Comparison of ENCODE assay signal across 18 cellular contexts in the genomic region with DNA sequence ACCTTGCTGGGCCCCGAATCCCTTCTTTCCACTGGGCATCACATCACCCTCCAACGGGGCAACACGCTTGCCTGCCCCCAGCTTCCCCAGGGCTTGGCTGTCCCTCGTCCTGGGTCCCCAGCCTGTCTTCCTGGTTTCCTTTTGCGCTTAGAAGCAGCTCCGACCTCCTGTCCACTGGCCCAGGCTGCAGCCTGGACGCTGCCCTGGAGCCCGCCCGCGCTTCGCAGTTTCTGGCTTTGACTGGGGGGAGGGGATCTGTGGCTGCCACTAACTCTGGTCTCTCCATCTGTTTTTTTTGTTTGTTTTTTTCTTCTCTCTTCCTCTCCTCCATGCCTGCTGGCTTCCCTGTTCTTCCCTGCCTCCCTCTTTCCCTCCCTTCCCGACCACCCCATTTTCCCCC. TPM values are rescaled to one million over a fixed set of nuclear protein-coding genes. Genes with fewer than 3 reads are reported as not detected.
DNase-seq lines count a peak whose midpoint lies in the region; ATAC-seq and TF ChIP-seq lines count a peak whose summit lies in the region.
"Had no signal": no experiment of that assay in that cellular context is flagged by ENCODE, and none has a peak within 500 bp of the region (broad histone marks: within the 10 kb centered on the region; RNA-seq: fewer than 3 reads in every experiment).

No MANE protein-coding gene starts in this region.

- DNase-seq in CD8-positive, alpha-beta T cell = no peak
- DNase-seq in iPS-NIHi7 (ENCODE audit: extremely low spot score) (peak; percentile 13), progenitor cell of endocrine pancreas (ENCODE audit: low spot score, unreplicated experiment) (no peak), Calu3 (no peak), T-helper 9 cell (no peak), activated gamma-delta T cell treated with Interleukin-2 at 50 U/mL for 16 hours (no peak)
- DNase-seq: activated CD4-positive, alpha-beta T cell treated with anti-CD3 and anti-CD28 coated beads, Interleukin-2, amount 50 U/mL, for 1 hour; EL; NCI-H1417 treated with DMSO at 0.1 percent for 48 hours; NCI-H510A treated with DMSO at 0.1 percent for 48 hours; stimulated activated CD4-positive, alpha-beta T cell treated with anti-CD3 and anti-CD28 coated beads, Interleukin-1b, Interleukin-23, amount 100 ng/mL, for 48 hours; stimulated activated CD8-positive, alpha-beta memory T cell treated with anti-CD3 and anti-CD28 coated beads, Interleukin-4, amount 100 ng/mL, for 48 hours; T-helper 2 cell; uterus had no signal

- H3K4me3 ChIP-seq in CD8-positive, alpha-beta T cell (ENCODE audit: low read depth, low read length) = no peak overlapping the region
- H3K4me3 ChIP-seq in Loucy (ENCODE audit: low read length, poor library complexity, severe bottlenecking) = no peak overlapping the region
- H3K4me3 ChIP-seq: cardiac muscle cell, GM12878, uterus had no signal

- H3K4me1 ChIP-seq in CD8-positive, alpha-beta T cell (ENCODE audit: insufficient read depth, low read length) = peaks cover 39% of the 10 kb centered on the region
- H3K4me1 ChIP-seq in Loucy (ENCODE audit: insufficient read depth, low read length, poor library complexity, severe bottlenecking) = peaks cover 21% of the 10 kb centered on the region

- no peaks in the 10 kb centered on the region for H3K9me2 ChIP-seq in Loucy (replicated peaks; ENCODE audit: low read depth, low read length)

- POLR2A ChIA-PET in CD8-positive, alpha-beta T cell (lab: Charles Lee) = interaction anchor here (0.6 to 5.3 kb wide), 5 partner anchors 34 to 222 kb away, joined by 3 to 63 read pairs (median 3); a partner anchor contains a TSS

- no peaks in the 10 kb centered on the region for H4K20me1 ChIP-seq in Loucy (ENCODE audit: insufficient read depth, low read length, poor library complexity, severe bottlenecking)

- H3K27me3 Mint-ChIP-seq in CD8-positive, alpha-beta T cell (ENCODE audit: low read depth) = no peaks in the 10 kb centered on the region
- H3K27me3 Mint-ChIP-seq in progenitor cell of endocrine pancreas (no peaks in the 10 kb centered on the region), Calu3 (ENCODE audit: unreplicated experiment) (no peaks in the 10 kb centered on the region)

- peaks cover 28% of the 10 kb centered on the region for H3K36me3 ChIP-seq in CD8-positive, alpha-beta T cell (ENCODE audit: insufficient read depth, low read length)
- H3K36me3 ChIP-seq in Loucy (ENCODE audit: insufficient read depth, low read length) = peaks cover 10% of the 10 kb centered on the region; the same call in 1 of the 2 replicates
- H3K36me3 ChIP-seq: uterus had no signal

- no peaks in the 10 kb centered on the region for H3K9me3 Mint-ChIP-seq in CD8-positive, alpha-beta T cell
- H3K9me3 Mint-ChIP-seq in progenitor cell of endocrine pancreas (ENCODE audit: low read depth) (no peaks in the 10 kb centered on the region), Calu3 (ENCODE audit: low read depth, unreplicated experiment) (no peaks in the 10 kb centered on the region)

- CTCF ChIA-PET in CD8-positive, alpha-beta T cell (lab: Charles Lee) = interaction anchor here (1.4 to 17.8 kb wide), 4 partner anchors 50 to 101 kb away, joined by 3 to 611 read pairs (median 28); no protein-coding TSS in a partner anchor
- CTCF ChIA-PET in Calu3 (lab: Charles Lee) = interaction anchor here (0.7 kb wide), 1 partner anchor 9 kb away, joined by 3 read pairs; no protein-coding TSS in a partner anchor

- H3K4me3 Mint-ChIP-seq in CD8-positive, alpha-beta T cell = peak overlapping the region; percentile 64
- H3K4me3 Mint-ChIP-seq in progenitor cell of endocrine pancreas (ENCODE audit: low read depth) (no peak overlapping the region), Calu3 (ENCODE audit: low read depth, unreplicated experiment) (no peak overlapping the region)

- BruUV-seq in Calu3 (replicated peaks; lab: Mats Ljungman, UMichigan) = no TSS peak

- no peaks in the 10 kb centered on the region for H3K9me3 ChIP-seq in CD8-positive, alpha-beta T cell (ENCODE audit: low read length)
- no peaks in the 10 kb centered on the region for H3K9me3 ChIP-seq in Loucy (ENCODE audit: insufficient read depth, low read depth, low read length)
- H3K9me3 ChIP-seq: uterus had no signal

- H3K4me1 Mint-ChIP-seq in CD8-positive, alpha-beta T cell (ENCODE audit: low read depth) = peaks cover 51% of the 10 kb centered on the region
- peaks cover 11% of the 10 kb centered on the region for H3K4me1 Mint-ChIP-seq in progenitor cell of endocrine pancreas (ENCODE audit: low read depth)
- H3K4me1 Mint-ChIP-seq in Calu3 (ENCODE audit: low read depth, unreplicated experiment) = no peaks in the 10 kb centered on the region

- H3K36me3 Mint-ChIP-seq in CD8-positive, alpha-beta T cell = peaks cover 60% of the 10 kb centered on the region
- H3K36me3 Mint-ChIP-seq in progenitor cell of endocrine pancreas (ENCODE audit: insufficient read depth) (peaks cover 16% of the 10 kb centered on the region), Calu3 (ENCODE audit: insufficient read depth, unreplicated experiment) (peaks cover 33% of the 10 kb centered on the region)

- no peaks in the 10 kb centered on the region for H3K27me3 ChIP-seq in CD8-positive, alpha-beta T cell (ENCODE audit: insufficient read depth, low read length)
- H3K27me3 ChIP-seq in Loucy (ENCODE audit: insufficient read depth, low read length, poor library complexity, severe bottlenecking) = no peaks in the 10 kb centered on the region
- H3K27me3 ChIP-seq: cardiac muscle cell, uterus had no signal

- intact Hi-C loops in CD8-positive, alpha-beta T cell (cut with DNase I, micrococcal nuclease) = loop anchor here in 1 of 2 experiments (5.0 kb wide), 1 partner anchor 40 kb away; no protein-coding TSS in a partner anchor
- intact Hi-C loops in Calu3 (cut with micrococcal nuclease; ENCODE audit: unreplicated experiment) = no loop called here

- H3K27ac Mint-ChIP-seq in CD8-positive, alpha-beta T cell = peak overlapping the region; percentile 92
- H3K27ac Mint-ChIP-seq in progenitor cell of endocrine pancreas = peak overlapping the region; percentile 7
- H3K27ac Mint-ChIP-seq in Calu3 (ENCODE audit: unreplicated experiment) = no peak overlapping the region

- H3K27ac ChIP-seq in CD8-positive, alpha-beta T cell (ENCODE audit: low read depth, low read length) = no peak overlapping the region
- H3K27ac ChIP-seq: cardiac muscle cell, uterus had no signal

- H3F3A ChIP-seq in Loucy (ENCODE audit: low read depth) = no peaks in the 10 kb centered on the region

- no peak for TF ChIP-seq CTCF in CD8-positive, alpha-beta T cell (IDR thresholded peaks at IDR 0.05)
- TF ChIP-seq CTCF in Loucy (conservative IDR thresholded peaks at IDR 0.05; ENCODE audit: low read length) (no peak), progenitor cell of endocrine pancreas (IDR thresholded peaks at IDR 0.05; ENCODE audit: unreplicated experiment) (no peak), Calu3 (IDR thresholded peaks at IDR 0.05; ENCODE audit: unreplicated experiment) (no peak)

- H3K4me2 ChIP-seq in Loucy (ENCODE audit: low read depth, low read length, poor library complexity, severe bottlenecking) = no peak overlapping the region

- H2AFZ ChIP-seq in Loucy (ENCODE audit: low read length) = no peak overlapping the region

- no peaks in the 10 kb centered on the region for H3K79me2 ChIP-seq in Loucy (ENCODE audit: insufficient read depth, low read length)

- no peak for ATAC-seq in CD8-positive, alpha-beta T cell
- ATAC-seq: GM12878, Panc1 had no signal

- peak overlapping the region; percentile 47 for H3K9ac ChIP-seq in Loucy (ENCODE audit: low read depth, low read length, poor library complexity, severe bottlenecking)

RNA-seq across cellular contexts. Expression of a gene that starts 11.7 kb away (rescaled TPM):
- total RNA-seq in CD8-positive, alpha-beta T cell = 100 to 1,000 TPM; 604 to 613 TPM
- total RNA-seq in progenitor cell of endocrine pancreas = 761 and 784 TPM in 2 replicates
- 262 and 267 TPM in 2 replicates for total RNA-seq in Calu3 (2022)

RNA-seq across cellular contexts. Expression of a gene that starts 17.1 kb away (rescaled TPM):
- 100 to 1,000 TPM; 175 to 181 TPM for total RNA-seq in CD8-positive, alpha-beta T cell
- total RNA-seq in progenitor cell of endocrine pancreas (159 and 164 TPM in 2 replicates), Calu3 (2022) (130 and 151 TPM in 2 replicates)

RNA-seq across cellular contexts. Expression of a gene that starts 55.4 kb away (rescaled TPM):
- not detected for total RNA-seq in CD8-positive, alpha-beta T cell
- total RNA-seq in progenitor cell of endocrine pancreas (107 and 110 TPM in 2 replicates), Calu3 (2022) (73.7 and 77.9 TPM in 2 replicates)

RNA-seq across cellular contexts. Expression of a gene that starts 58.8 kb away (rescaled TPM):
- 10 to 100 TPM; 47.3 to 52.1 TPM for total RNA-seq in CD8-positive, alpha-beta T cell
- total RNA-seq in progenitor cell of endocrine pancreas (53.9 and 59.3 TPM in 2 replicates), Calu3 (2022) (44.1 and 44.9 TPM in 2 replicates)

Comparison
In these comparisons a context has a peak if more than half of its experiments do, and no peak if none do; other contexts are left out.
1. RNA of a gene that starts 55.4 kb away (total RNA-seq): 107 to 110 TPM in progenitor cell of endocrine pancreas and 73.7 to 77.9 TPM in Calu3; not detected in CD8-positive, alpha-beta T cell; every median in the first group is over 10 times any median in the second.